In genomic region chr2:8458461-8459459, GRCh38 we compare ENCODE assay signal across 18 cellular contexts.
DNase-seq lines count a peak whose midpoint lies in the region; ATAC-seq, FAIRE-seq and TF ChIP-seq lines count a peak whose summit lies in the region.
"Had no signal": no experiment of that assay in that cellular context is flagged by ENCODE, and none has a peak within 500 bp of the region (broad histone marks: within the 10 kb centered on the region; RNA-seq: fewer than 3 reads in every experiment).

No MANE protein-coding gene starts in this region.

- H3K27me3 Mint-ChIP-seq in CD8-positive, alpha-beta memory T cell: peaks cover 0 to 2% of the 10 kb centered on the region in 2 donors
- no peaks in the 10 kb centered on the region for H3K27me3 Mint-ChIP-seq in natural killer cell treated with Interleukin-12 subunit alpha and Interleukin-12 subunit beta and Interleukin-15 and Interleukin-18, amount 100 ng/mL, for 72 hours

- H3K27me3 ChIP-seq in CD8-positive, alpha-beta memory T cell (ENCODE audit: insufficient read depth, low read length, poor library complexity, severe bottlenecking): no peaks in the 10 kb centered on the region
- H3K27me3 ChIP-seq in bronchial epithelial cell (ENCODE audit: control insufficient read depth, insufficient read depth, low read length): peaks cover 5% of the 10 kb centered on the region
- H3K27me3 ChIP-seq: ovary had no signal

- peaks cover 42 to 51% (median 46%) of the 10 kb centered on the region in 3 donors for H3K4me1 Mint-ChIP-seq in CD8-positive, alpha-beta memory T cell
- peaks cover 55 to 61% of the 10 kb centered on the region in 2 donors for H3K4me1 Mint-ChIP-seq in natural killer cell treated with Interleukin-12 subunit alpha and Interleukin-12 subunit beta and Interleukin-15 and Interleukin-18, amount 100 ng/mL, for 72 hours (ENCODE audit: low read depth in 2 of 2)

- H3K27ac Mint-ChIP-seq in CD8-positive, alpha-beta memory T cell: peak overlapping the region; percentile 23 to 98 (median 91)
- H3K27ac Mint-ChIP-seq in natural killer cell treated with Interleukin-12 subunit alpha and Interleukin-12 subunit beta and Interleukin-15 and Interleukin-18, amount 100 ng/mL, for 72 hours: peak overlapping the region; percentile 60 to 98
- H3K27ac Mint-ChIP-seq: activated naive CD4-positive, alpha-beta T cell treated with anti-CD3 and anti-CD28 coated beads, Interleukin-2, amount 50 U/mL, for 72 hours had no signal

- POLR2A ChIA-PET in CD8-positive, alpha-beta memory T cell (lab: Charles Lee): no interaction called here

- peak overlapping the region in 5 of 7 donors; percentile 5 to 94 (median 91) for H3K4me3 Mint-ChIP-seq in CD8-positive, alpha-beta memory T cell
- peak overlapping the region; percentile 69 for H3K4me3 Mint-ChIP-seq in natural killer cell treated with Interleukin-12 subunit alpha and Interleukin-12 subunit beta and Interleukin-15 and Interleukin-18, amount 100 ng/mL, for 72 hours

- H3K9me3 Mint-ChIP-seq in CD8-positive, alpha-beta memory T cell: no peaks in the 10 kb centered on the region
- H3K9me3 Mint-ChIP-seq in natural killer cell treated with Interleukin-12 subunit alpha and Interleukin-12 subunit beta and Interleukin-15 and Interleukin-18, amount 100 ng/mL, for 72 hours: no peaks in the 10 kb centered on the region
- H3K9me3 Mint-ChIP-seq: activated naive CD4-positive, alpha-beta T cell treated with anti-CD3 and anti-CD28 coated beads, Interleukin-2, amount 50 U/mL, for 72 hours had no signal

- CTCF ChIA-PET in CD8-positive, alpha-beta memory T cell (lab: Charles Lee): no interaction called here

- no peak for FAIRE-seq in bronchial epithelial cell (lab: Jason Lieb, UNC)
- FAIRE-seq: urothelium cell line had no signal

- H3K4me3 ChIP-seq in AG10803 (ENCODE audit: low read length): no peak overlapping the region
- no peak overlapping the region for H3K4me3 ChIP-seq in CD8-positive, alpha-beta memory T cell (ENCODE audit: low read length)
- H3K4me3 ChIP-seq in bronchial epithelial cell (ENCODE audit: low read depth, low read length): no peak overlapping the region
- H3K4me3 ChIP-seq: ovary had no signal

- no peak overlapping the region for H3K27ac ChIP-seq in CD8-positive, alpha-beta memory T cell (ENCODE audit: low read depth, low read length)
- H3K27ac ChIP-seq: ovary, WERI-Rb-1 had no signal

- no peaks in the 10 kb centered on the region for H3K36me3 ChIP-seq in CD8-positive, alpha-beta memory T cell (ENCODE audit: insufficient read depth, low read length)
- no peaks in the 10 kb centered on the region for H3K36me3 ChIP-seq in bronchial epithelial cell (ENCODE audit: control insufficient read depth, insufficient read depth, low read length)
- H3K36me3 ChIP-seq: ovary, WERI-Rb-1 had no signal

- no peak for ATAC-seq in natural killer cell treated with Interleukin-12 subunit alpha and Interleukin-12 subunit beta and Interleukin-15 and Interleukin-18, amount 100 ng/mL, for 72 hours
- ATAC-seq: activated naive CD4-positive, alpha-beta T cell treated with anti-CD3 and anti-CD28 coated beads, Interleukin-2, amount 50 U/mL, for 72 hours had no signal

- peaks cover 20% of the 10 kb centered on the region for H3K4me1 ChIP-seq in CD8-positive, alpha-beta memory T cell (ENCODE audit: insufficient read depth, low read length)

- TF ChIP-seq CTCF in AG10803 (conservative IDR thresholded peaks at IDR 0.05; ENCODE audit: low read length) (no peak), bronchial epithelial cell (IDR thresholded peaks at IDR 0.05; ENCODE audit: insufficient read depth, low read length, severe bottlenecking) (no peak)

- peaks cover 0 to 10% (median 2%) of the 10 kb centered on the region in 3 donors for H3K36me3 Mint-ChIP-seq in CD8-positive, alpha-beta memory T cell
- H3K36me3 Mint-ChIP-seq in natural killer cell treated with Interleukin-12 subunit alpha and Interleukin-12 subunit beta and Interleukin-15 and Interleukin-18, amount 100 ng/mL, for 72 hours: no peaks in the 10 kb centered on the region
- H3K36me3 Mint-ChIP-seq: activated naive CD4-positive, alpha-beta T cell treated with anti-CD3 and anti-CD28 coated beads, Interleukin-2, amount 50 U/mL, for 72 hours had no signal

- no peaks in the 10 kb centered on the region for H3K9me3 ChIP-seq in CD8-positive, alpha-beta memory T cell (ENCODE audit: low read length)
- H3K9me3 ChIP-seq: ovary had no signal

- peak; percentile 6 for DNase-seq in AG10803 (ENCODE audit: low read depth)
- DNase-seq in CD8-positive, alpha-beta memory T cell: no peak
- DNase-seq in bronchial epithelial cell (ENCODE audit: low read depth): peak; percentile 5
- DNase-seq in natural killer cell treated with Interleukin-12 subunit alpha and Interleukin-12 subunit beta and Interleukin-15 and Interleukin-18, amount 100 ng/mL, for 72 hours (ENCODE audit: low spot score): no peak
- no peak for DNase-seq in middle frontal gyrus (ENCODE audit: extremely low spot score, low spot score)
- DNase-seq in activated gamma-delta T cell (lab: John Stamatoyannopoulos, UW): no peak
- no peak for DNase-seq in NCI-H510A (lab: John Stamatoyannopoulos, UW)
- DNase-seq in nucleus accumbens (lab: John Stamatoyannopoulos, UW): no peak
- DNase-seq: activated CD4-positive, alpha-beta T cell treated with anti-CD3 and anti-CD28 coated beads, Interleukin-2, amount 50 U/mL, for 4 hours; effector CD8-positive, alpha-beta T cell; HCEC 1CT; IMR-90; NCI-H2081 treated with DMSO at 0.1 percent for 48 hours; NK-92 treated with Interleukin-12 subunit alpha and Interleukin-12 subunit beta, amount 100 ng/mL, for 24 hours; ovary; WERI-Rb-1 had no signal

Comparison
In these comparisons a context has a peak if more than half of its experiments do, and no peak if none do; other contexts are left out.
1. DNase-seq: peak in AG10803 (single experiment) and bronchial epithelial cell (single experiment); none in CD8-positive, alpha-beta memory T cell (0 of 5), natural killer cell treated with Interleukin-12 subunit alpha and Interleukin-12 subunit beta and Interleukin-15 and Interleukin-18, amount 100 ng/mL, for 72 hours (single experiment), middle frontal gyrus (single experiment), activated gamma-delta T cell (single experiment), NCI-H510A (single experiment) and nucleus accumbens (0 of 56).